21 cellular contexts compared by ENCODE assay signal in the genomic region with DNA sequence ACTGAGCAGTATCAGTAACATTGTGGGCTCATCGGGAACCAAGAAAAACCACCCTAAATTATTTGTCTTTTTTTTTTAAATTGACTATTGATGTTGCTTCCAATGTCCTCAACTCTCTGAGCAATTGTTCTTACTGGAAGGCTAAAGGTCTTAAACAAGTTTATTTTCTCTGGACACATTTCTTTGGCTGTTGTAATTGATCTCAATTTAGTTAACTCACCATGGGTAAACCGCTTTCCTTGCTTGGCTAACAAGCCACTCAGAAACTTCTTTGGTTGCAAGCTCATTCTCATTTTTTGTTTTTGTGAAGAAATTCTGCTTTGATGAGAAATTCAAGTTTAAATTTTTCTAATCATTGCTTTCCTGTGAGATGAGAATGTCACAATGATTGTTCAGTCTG. TPM values are rescaled to one million over a fixed set of nuclear protein-coding genes. Genes with fewer than 3 reads are reported as not detected.
DNase-seq lines count a peak whose midpoint lies in the region; ATAC-seq and TF ChIP-seq lines count a peak whose summit lies in the region.
"Had no signal": no experiment of that assay in that cellular context is flagged by ENCODE, and none has a peak within 500 bp of the region (broad histone marks: within the 10 kb centered on the region; RNA-seq: fewer than 3 reads in every experiment).

No MANE protein-coding gene starts in this region.

- peak overlapping the region; percentile 38 for H2AFZ ChIP-seq in GM23338

- intact Hi-C loops in sciatic nerve (cut with DNase I) (no loop called here), left ventricle myocardium inferior (cut with micrococcal nuclease) (no loop called here)

- H3K27ac Mint-ChIP-seq in GM23338 = no peak overlapping the region
- H3K27ac Mint-ChIP-seq: B cell; CD4-positive, alpha-beta T cell; CD8-positive, alpha-beta T cell had no signal

- no peaks in the 10 kb centered on the region for H3K79me2 ChIP-seq in GM23338 (replicated peaks; ENCODE audit: insufficient read depth)

- H3K4me2 ChIP-seq in GM23338 = no peak overlapping the region
- H3K4me2 ChIP-seq: A549; BLaER1 treated with 17β-estradiol and CSF1 and Interleukin-3, amounts not matched to agents 10 nM and 100 nM had no signal

- H3K36me3 ChIP-seq in GM23338 (ENCODE audit: insufficient read depth) (no peaks in the 10 kb centered on the region), gastroesophageal sphincter (no peaks in the 10 kb centered on the region), left ventricle myocardium inferior (no peaks in the 10 kb centered on the region)
- H3K36me3 ChIP-seq: BLaER1 treated with 17β-estradiol and CSF1 and Interleukin-3, amounts not matched to agents 10 nM and 100 nM had no signal

- ATAC-seq in GM23338 (no peak), sciatic nerve (peak; percentile 82), gastroesophageal sphincter (no peak)
- ATAC-seq: A549; CD8-positive, alpha-beta T cell; GM12878 had no signal

- no peak for DNase-seq in GM23338 (ENCODE audit: low spot score)
- peak; percentile 71 for DNase-seq in fibroblast of gingiva (ENCODE audit: low read depth)
- no peak for DNase-seq in sciatic nerve (ENCODE audit: low spot score)
- no peak for DNase-seq in left ventricle myocardium inferior
- DNase-seq: AML-193; CD4-positive, alpha-beta T cell; CD8-positive, alpha-beta T cell; DMS 273 treated with DMSO at 0.1 percent for 48 hours; DMS153; DMS53; DMS79; DND-41; EL; GDM1 had no signal

- H3F3A ChIP-seq in GM23338 (replicated peaks; ENCODE audit: low read depth) = no peaks in the 10 kb centered on the region

- no peaks in the 10 kb centered on the region for H3K27me3 Mint-ChIP-seq in GM23338 (ENCODE audit: insufficient read depth, low read depth, poor library complexity)

- no peaks in the 10 kb centered on the region for H4K20me1 ChIP-seq in GM23338 (replicated peaks; ENCODE audit: insufficient read depth)
- H4K20me1 ChIP-seq: BLaER1 treated with 17β-estradiol and CSF1 and Interleukin-3, amounts not matched to agents 10 nM and 100 nM had no signal

- no peak overlapping the region for H3K4me3 ChIP-seq in GM23338
- H3K4me3 ChIP-seq in gastroesophageal sphincter = no peak overlapping the region
- H3K4me3 ChIP-seq in left ventricle myocardium inferior = no peak overlapping the region
- H3K4me3 ChIP-seq: A549; BLaER1 treated with 17β-estradiol and CSF1 and Interleukin-3, amounts not matched to agents 10 nM and 100 nM; GM12878 had no signal

- H3K9me3 ChIP-seq in gastroesophageal sphincter (peaks cover 0 to 9% (median 0%) of the 10 kb centered on the region in 3 donors), left ventricle myocardium inferior (replicated peaks) (peaks cover 9% of the 10 kb centered on the region)

- no peaks in the 10 kb centered on the region for H3K36me3 Mint-ChIP-seq in GM23338 (ENCODE audit: low read depth)
- H3K36me3 Mint-ChIP-seq: CD8-positive, alpha-beta T cell had no signal

- H3K27ac ChIP-seq in GM23338 (ENCODE audit: low read depth) = no peak overlapping the region
- H3K27ac ChIP-seq in gastroesophageal sphincter = no peak overlapping the region
- no peak overlapping the region for H3K27ac ChIP-seq in left ventricle myocardium inferior (replicated peaks)
- H3K27ac ChIP-seq: 22Rv1; A549; BLaER1 treated with 17β-estradiol and CSF1 and Interleukin-3, amounts not matched to agents 10 nM and 100 nM; C4-2B had no signal

- TF ChIP-seq POLR2A in gastroesophageal sphincter (IDR thresholded peaks at IDR 0.05) = no peak

- no peak overlapping the region for H3K4me3 Mint-ChIP-seq in GM23338
- H3K4me3 Mint-ChIP-seq: B cell; CD4-positive, alpha-beta T cell; CD8-positive, alpha-beta T cell had no signal

- no peak for TF ChIP-seq CTCF in GM23338 (conservative IDR thresholded peaks at IDR 0.05; ENCODE audit: low read depth in 2 of 2)
- no peak for TF ChIP-seq CTCF in gastroesophageal sphincter (IDR thresholded peaks at IDR 0.05)
- TF ChIP-seq CTCF in left ventricle myocardium inferior (IDR thresholded peaks at IDR 0.05; ENCODE audit: borderline replicate concordance) = no peak

- TF ChIP-seq EP300 in gastroesophageal sphincter (IDR thresholded peaks at IDR 0.05) = no peak

- WGBS in gastroesophageal sphincter (ENCODE audit: low coverage in 1 of 2), 2 donors = 63 to 76% methylated on average over 2 of the region's 2 CpGs

- H3K4me1 ChIP-seq in GM23338 (ENCODE audit: insufficient read depth) = no peaks in the 10 kb centered on the region
- H3K4me1 ChIP-seq in gastroesophageal sphincter = peaks cover 0 to 2% (median 0%) of the 10 kb centered on the region in 3 donors
- H3K4me1 ChIP-seq in left ventricle myocardium inferior = no peaks in the 10 kb centered on the region
- H3K4me1 ChIP-seq: A549 had no signal

- H3K27me3 ChIP-seq in GM23338 (ENCODE audit: insufficient read depth) (no peaks in the 10 kb centered on the region), gastroesophageal sphincter (no peaks in the 10 kb centered on the region), left ventricle myocardium inferior (ENCODE audit: low read depth) (no peaks in the 10 kb centered on the region)
- H3K27me3 ChIP-seq: BLaER1 treated with 17β-estradiol and CSF1 and Interleukin-3, amounts not matched to agents 10 nM and 100 nM had no signal

- no peaks in the 10 kb centered on the region for H3K4me1 Mint-ChIP-seq in GM23338

- no peaks in the 10 kb centered on the region for H3K9me3 Mint-ChIP-seq in GM23338
- H3K9me3 Mint-ChIP-seq: CD4-positive, alpha-beta T cell; CD8-positive, alpha-beta T cell had no signal

- peaks cover 5% of the 10 kb centered on the region; the same call in 1 of the 2 replicates for H3K9me2 ChIP-seq in GM23338 (ENCODE audit: insufficient read depth)

TF ChIP-seq in GM23338, 12 proteins besides CTCF, POLR2A, EP300 and RAD21 (continues in another document):
- TF ChIP-seq ZNF331 (CRISPR knock-in tag; IDR thresholded peaks at IDR 0.05; ENCODE audit: low read depth) (no peak), NANOG (IDR thresholded peaks at IDR 0.05; ENCODE audit: borderline replicate concordance) (no peak), ZNF114 (CRISPR knock-in tag; IDR thresholded peaks at IDR 0.05) (no peak), CREB1 (CRISPR knock-in tag; IDR thresholded peaks at IDR 0.05; ENCODE audit: low read depth) (no peak), POLR2AphosphoS5 (IDR thresholded peaks at IDR 0.05; ENCODE audit: low read depth) (no peak), JUNB (IDR thresholded peaks at IDR 0.05; ENCODE audit: unreplicated experiment) (no peak), EZH2 (IDR thresholded peaks at IDR 0.05; ENCODE audit: low read depth, unreplicated experiment) (no peak), STAT1 (IDR thresholded peaks at IDR 0.05; ENCODE audit: unreplicated experiment) (no peak)
- TF ChIP-seq, protein P1, sequence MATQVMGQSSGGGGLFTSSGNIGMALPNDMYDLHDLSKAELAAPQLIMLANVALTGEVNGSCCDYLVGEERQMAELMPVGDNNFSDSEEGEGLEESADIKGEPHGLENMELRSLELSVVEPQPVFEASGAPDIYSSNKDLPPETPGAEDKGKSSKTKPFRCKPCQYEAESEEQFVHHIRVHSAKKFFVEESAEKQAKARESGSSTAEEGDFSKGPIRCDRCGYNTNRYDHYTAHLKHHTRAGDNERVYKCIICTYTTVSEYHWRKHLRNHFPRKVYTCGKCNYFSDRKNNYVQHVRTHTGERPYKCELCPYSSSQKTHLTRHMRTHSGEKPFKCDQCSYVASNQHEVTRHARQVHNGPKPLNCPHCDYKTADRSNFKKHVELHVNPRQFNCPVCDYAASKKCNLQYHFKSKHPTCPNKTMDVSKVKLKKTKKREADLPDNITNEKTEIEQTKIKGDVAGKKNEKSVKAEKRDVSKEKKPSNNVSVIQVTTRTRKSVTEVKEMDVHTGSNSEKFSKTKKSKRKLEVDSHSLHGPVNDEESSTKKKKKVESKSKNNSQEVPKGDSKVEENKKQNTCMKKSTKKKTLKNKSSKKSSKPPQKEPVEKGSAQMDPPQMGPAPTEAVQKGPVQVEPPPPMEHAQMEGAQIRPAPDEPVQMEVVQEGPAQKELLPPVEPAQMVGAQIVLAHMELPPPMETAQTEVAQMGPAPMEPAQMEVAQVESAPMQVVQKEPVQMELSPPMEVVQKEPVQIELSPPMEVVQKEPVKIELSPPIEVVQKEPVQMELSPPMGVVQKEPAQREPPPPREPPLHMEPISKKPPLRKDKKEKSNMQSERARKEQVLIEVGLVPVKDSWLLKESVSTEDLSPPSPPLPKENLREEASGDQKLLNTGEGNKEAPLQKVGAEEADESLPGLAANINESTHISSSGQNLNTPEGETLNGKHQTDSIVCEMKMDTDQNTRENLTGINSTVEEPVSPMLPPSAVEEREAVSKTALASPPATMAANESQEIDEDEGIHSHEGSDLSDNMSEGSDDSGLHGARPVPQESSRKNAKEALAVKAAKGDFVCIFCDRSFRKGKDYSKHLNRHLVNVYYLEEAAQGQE (IDR thresholded peaks at IDR 0.05; ENCODE audit: unreplicated experiment) = no peak
- TF ChIP-seq, protein P2, sequence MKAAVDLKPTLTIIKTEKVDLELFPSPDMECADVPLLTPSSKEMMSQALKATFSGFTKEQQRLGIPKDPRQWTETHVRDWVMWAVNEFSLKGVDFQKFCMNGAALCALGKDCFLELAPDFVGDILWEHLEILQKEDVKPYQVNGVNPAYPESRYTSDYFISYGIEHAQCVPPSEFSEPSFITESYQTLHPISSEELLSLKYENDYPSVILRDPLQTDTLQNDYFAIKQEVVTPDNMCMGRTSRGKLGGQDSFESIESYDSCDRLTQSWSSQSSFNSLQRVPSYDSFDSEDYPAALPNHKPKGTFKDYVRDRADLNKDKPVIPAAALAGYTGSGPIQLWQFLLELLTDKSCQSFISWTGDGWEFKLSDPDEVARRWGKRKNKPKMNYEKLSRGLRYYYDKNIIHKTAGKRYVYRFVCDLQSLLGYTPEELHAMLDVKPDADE (IDR thresholded peaks at IDR 0.05) = no peak

RNA-seq across cellular contexts. Expression of a gene that starts 25.5 kb away (rescaled TPM):
- 19.1 and 32.3 TPM in 2 replicates for total RNA-seq in GM23338 (2014; rRNA removed; shearing (Covaris generic))
- 8.4 and 9.8 TPM in 2 replicates for polyA plus RNA-seq in GM23338 (2016; fragmentation: Nextera tagmentation; extraction: Ambion mirVana)
- total RNA-seq in sciatic nerve (21.5 TPM), gastroesophageal sphincter (10 to 100 TPM; 24.0 to 80.1 (median 32.2) TPM), left ventricle myocardium inferior (6.0 TPM)
